In genomic region chr1:220817907-220818306, GRCh38 we compare ENCODE assay signal across 23 cellular contexts. TPM values are rescaled to one million over a fixed set of nuclear protein-coding genes. Genes with fewer than 3 reads are reported as not detected.
DNase-seq lines count a peak whose midpoint lies in the region; ATAC-seq, FAIRE-seq and TF ChIP-seq lines count a peak whose summit lies in the region.
"Had no signal": no experiment of that assay in that cellular context is flagged by ENCODE, and none has a peak within 500 bp of the region (broad histone marks: within the 10 kb centered on the region; RNA-seq: fewer than 3 reads in every experiment).

No MANE protein-coding gene starts in this region.

- H3K27ac ChIP-seq in fibroblast of lung (ENCODE audit: insufficient read depth, low read length) (no peak overlapping the region), pancreas (no peak overlapping the region)
- H3K27ac ChIP-seq: hepatocyte, testis had no signal

- H3K9ac ChIP-seq in fibroblast of lung (ENCODE audit: insufficient read depth, low read length), result no peak overlapping the region

- H3K79me2 ChIP-seq in fibroblast of lung (ENCODE audit: control insufficient read depth, insufficient read depth, low read length), result no peaks in the 10 kb centered on the region
- H3K79me2 ChIP-seq: hepatocyte had no signal

- no peak overlapping the region for H3K27ac Mint-ChIP-seq in natural killer cell treated with Interleukin-12 subunit alpha and Interleukin-12 subunit beta and Interleukin-15 and Interleukin-18, amount 100 ng/mL, for 72 hours
- H3K27ac Mint-ChIP-seq in natural killer cell, result no peak overlapping the region
- H3K27ac Mint-ChIP-seq: activated CD8-positive, alpha-beta memory T cell treated with anti-CD3 and anti-CD28 coated beads, Interleukin-2, amount 10 ng/mL, durations not matched to agents 7 days and 5 days; nephron had no signal

- H3K4me3 ChIP-seq in fibroblast of lung (replicated peaks in 1 of 4; ENCODE audit: control extremely low read depth in 1 of 4, insufficient read depth in 1 of 4, low read depth in 3 of 4, low read length in 4 of 4) (no peak overlapping the region), pancreas (no peak overlapping the region)
- H3K4me3 ChIP-seq: hepatocyte, K562, testis had no signal

- no peak overlapping the region for H2AFZ ChIP-seq in fibroblast of lung (ENCODE audit: low read length)
- H2AFZ ChIP-seq: hepatocyte had no signal

- peak; percentile 49 to 70 for ATAC-seq in natural killer cell treated with Interleukin-12 subunit alpha and Interleukin-12 subunit beta and Interleukin-15 and Interleukin-18, amount 100 ng/mL, for 72 hours
- no peak for ATAC-seq in natural killer cell
- peak in 3 of 4 donors; percentile 61 to 75 (median 65) for ATAC-seq in pancreas
- ATAC-seq: activated CD8-positive, alpha-beta memory T cell treated with anti-CD3 and anti-CD28 coated beads, Interleukin-2, amount 10 ng/mL, durations not matched to agents 7 days and 5 days; K562; T-helper 17 cell had no signal

- H3K9me3 ChIP-seq in fibroblast of lung (ENCODE audit: control insufficient read depth, insufficient read depth, low read depth, low read length) (no peaks in the 10 kb centered on the region), pancreas (no peaks in the 10 kb centered on the region)
- H3K9me3 ChIP-seq: testis had no signal

- no peaks in the 10 kb centered on the region for H3K9me3 Mint-ChIP-seq in natural killer cell treated with Interleukin-12 subunit alpha and Interleukin-12 subunit beta and Interleukin-15 and Interleukin-18, amount 100 ng/mL, for 72 hours
- H3K9me3 Mint-ChIP-seq in natural killer cell, result no peaks in the 10 kb centered on the region
- H3K9me3 Mint-ChIP-seq: nephron had no signal

- H3K4me1 ChIP-seq in fibroblast of lung (ENCODE audit: control insufficient read depth, extremely low read depth, insufficient read depth, low read length) (peaks cover 10% of the 10 kb centered on the region), pancreas (no peaks in the 10 kb centered on the region)
- H3K4me1 ChIP-seq: testis had no signal

- no peak for DNase-seq in natural killer cell treated with Interleukin-12 subunit alpha and Interleukin-12 subunit beta and Interleukin-15 and Interleukin-18, amount 100 ng/mL, for 72 hours (ENCODE audit: low spot score)
- DNase-seq in natural killer cell, result no peak
- peak; percentile 30 to 54 for DNase-seq in fibroblast of lung (ENCODE audit: low read depth in 2 of 2)
- no peak for DNase-seq in pancreas
- DNase-seq in NCI-H510A (lab: John Stamatoyannopoulos, UW), result no peak
- DNase-seq in NCI-H82 treated with DMSO at 0.1 percent for 48 hours (lab: John Stamatoyannopoulos, UW; ENCODE audit: unreplicated experiment), result no peak
- no peak for DNase-seq in kidney tubule cell (ENCODE audit: low spot score)
- no peak for DNase-seq in NCI-H1417 treated with DMSO at 0.1 percent for 48 hours (lab: John Stamatoyannopoulos, UW)
- DNase-seq: activated CD8-positive, alpha-beta memory T cell treated with anti-CD3 and anti-CD28 coated beads, Interleukin-2, amount 10 ng/mL, durations not matched to agents 7 days and 5 days; activated effector memory CD4-positive, alpha-beta T cell treated with anti-CD3 and anti-CD28 coated beads, Interleukin-2, amount 50 U/mL, for 16 hours; anterior cingulate cortex; cortex of kidney; kidney; NCI-H1092 treated with DMSO at 0.1 percent for 48 hours; NCI-H2171; retina; T-helper 17 cell; testis had no signal

- peaks cover 9 to 21% of the 10 kb centered on the region in 2 donors for H3K27me3 Mint-ChIP-seq in natural killer cell treated with Interleukin-12 subunit alpha and Interleukin-12 subunit beta and Interleukin-15 and Interleukin-18, amount 100 ng/mL, for 72 hours
- H3K27me3 Mint-ChIP-seq in natural killer cell (ENCODE audit: low read depth in 2 of 2), result peaks cover 9 to 21% of the 10 kb centered on the region in 2 donors

- H3K4me1 Mint-ChIP-seq in natural killer cell treated with Interleukin-12 subunit alpha and Interleukin-12 subunit beta and Interleukin-15 and Interleukin-18, amount 100 ng/mL, for 72 hours (ENCODE audit: low read depth in 2 of 2), result peaks cover 0 to 8% of the 10 kb centered on the region in 2 donors
- no peaks in the 10 kb centered on the region for H3K4me1 Mint-ChIP-seq in natural killer cell
- H3K4me1 Mint-ChIP-seq: T-helper 17 cell had no signal

- no peak overlapping the region for H3K4me3 Mint-ChIP-seq in natural killer cell treated with Interleukin-12 subunit alpha and Interleukin-12 subunit beta and Interleukin-15 and Interleukin-18, amount 100 ng/mL, for 72 hours
- H3K4me3 Mint-ChIP-seq in natural killer cell, result no peak overlapping the region
- H3K4me3 Mint-ChIP-seq: activated CD8-positive, alpha-beta memory T cell treated with anti-CD3 and anti-CD28 coated beads, Interleukin-2, amount 10 ng/mL, durations not matched to agents 7 days and 5 days; nephron; T-helper 17 cell had no signal

- peaks cover 10% of the 10 kb centered on the region for H3K27me3 ChIP-seq in fibroblast of lung (ENCODE audit: control insufficient read depth, insufficient read depth, low read length)
- no peaks in the 10 kb centered on the region for H3K27me3 ChIP-seq in pancreas
- H3K27me3 ChIP-seq: hepatocyte, testis had no signal

- intact Hi-C loops in natural killer cell (cut with micrococcal nuclease), result loop anchor here (10.0 kb wide), 1 partner anchor 387 kb away; no protein-coding TSS in a partner anchor
- intact Hi-C loops in pancreas (cut with DNase I), result no loop called here

- H3K36me3 Mint-ChIP-seq in natural killer cell treated with Interleukin-12 subunit alpha and Interleukin-12 subunit beta and Interleukin-15 and Interleukin-18, amount 100 ng/mL, for 72 hours, result no peaks in the 10 kb centered on the region
- no peaks in the 10 kb centered on the region for H3K36me3 Mint-ChIP-seq in natural killer cell
- H3K36me3 Mint-ChIP-seq: activated CD8-positive, alpha-beta memory T cell treated with anti-CD3 and anti-CD28 coated beads, Interleukin-2, amount 10 ng/mL, durations not matched to agents 7 days and 5 days had no signal

- 91 to 94% methylated on average over 1 of the region's 1 CpG for WGBS in pancreas, 2 donors

- H3K36me3 ChIP-seq in fibroblast of lung (ENCODE audit: control insufficient read depth, insufficient read depth, low read length), result no peaks in the 10 kb centered on the region
- no peaks in the 10 kb centered on the region for H3K36me3 ChIP-seq in pancreas

- TF ChIP-seq CTCF in natural killer cell (IDR thresholded peaks at IDR 0.05) (no peak), fibroblast of lung (conservative IDR thresholded peaks at IDR 0.05 in 1 of 2, IDR thresholded peaks at IDR 0.05 in 1 of 2; ENCODE audit: low read depth in 1 of 2, low read length in 2 of 2) (no peak), pancreas (IDR thresholded peaks at IDR 0.05) (no peak)

- H4K20me1 ChIP-seq in fibroblast of lung (ENCODE audit: control insufficient read depth, extremely low read depth, insufficient read depth, low read length), result no peaks in the 10 kb centered on the region

- H3K4me2 ChIP-seq in fibroblast of lung (ENCODE audit: extremely low read depth, insufficient read depth, low read length), result no peak overlapping the region
- H3K4me2 ChIP-seq: hepatocyte had no signal

- FAIRE-seq in pancreas (lab: Jason Lieb, UNC), result no peak
- FAIRE-seq: A204.1, G401.6, K562, kidney had no signal

RNA-seq across cellular contexts. Expression of gene MTARC1, which starts 31.2 kb away (rescaled TPM):
- total RNA-seq in natural killer cell treated with Interleukin-12 subunit alpha and Interleukin-12 subunit beta and Interleukin-15 and Interleukin-18, amount 100 ng/mL, for 72 hours, result under 1 TPM in 1 of 2 donors, not detected in 1; 0.17 TPM
- total RNA-seq in natural killer cell, result 1 to 10 TPM in 1 of 3 donors, under 1 TPM in 1, not detected in 1; 0.52 to 2.5 TPM
- total RNA-seq in fibroblast of lung, result 9.6 and 9.8 TPM in 2 replicates
- 1.8 and 2.8 TPM in 2 replicates for polyA plus RNA-seq in fibroblast of lung
- polyA plus RNA-seq in fibroblast of lung (2012), result 1.4 and 2.7 TPM in 2 replicates
- 1.1 TPM in 1 of 2 replicates, not detected in the other for polyA minus RNA-seq in fibroblast of lung (ENCODE audit: low replicate concordance)
- 10 to 100 TPM in 1 of 6 donors, 1 to 10 TPM in 5; 2.5 to 10.8 (median 7.4) TPM for total RNA-seq in pancreas
- polyA plus RNA-seq in pancreas, result 1 to 10 TPM; 6.0 to 7.1 TPM
- total RNA-seq: activated CD8-positive, alpha-beta memory T cell treated with anti-CD3 and anti-CD28 coated beads, Interleukin-2, amount 10 ng/mL, durations not matched to agents 7 days and 5 days had no signal

Comparison
In these comparisons a context has a peak if more than half of its experiments do, and no peak if none do; other contexts are left out.
1. ATAC-seq: peak in natural killer cell treated with Interleukin-12 subunit alpha and Interleukin-12 subunit beta and Interleukin-15 and Interleukin-18, amount 100 ng/mL, for 72 hours (2 of 2) and pancreas (3 of 4); none in natural killer cell (0 of 3).
2. DNase-seq: peak in fibroblast of lung (2 of 2); none in natural killer cell treated with Interleukin-12 subunit alpha and Interleukin-12 subunit beta and Interleukin-15 and Interleukin-18, amount 100 ng/mL, for 72 hours (single experiment), natural killer cell (single experiment), pancreas (0 of 6), NCI-H510A (single experiment), NCI-H82 treated with DMSO at 0.1 percent for 48 hours (single experiment), kidney tubule cell (single experiment) and NCI-H1417 treated with DMSO at 0.1 percent for 48 hours (single experiment).